30 cellular contexts compared by ENCODE assay signal in genomic region chr1:2141025-2141424, GRCh38.
"Had no signal": no experiment of that assay in that cellular context is flagged by ENCODE, and none has a peak within 500 bp of the region (broad histone marks: within the 10 kb centered on the region; RNA-seq: fewer than 3 reads in every experiment).

No MANE protein-coding gene starts in this region.

- ATAC-seq: activated CD4-positive, alpha-beta T cell treated with anti-CD3 and anti-CD28 coated beads for 36 hours; effector memory CD8-positive, alpha-beta T cell; esophagus mucosa; left lung; sciatic nerve; stimulated activated naive CD8-positive, alpha-beta T cell treated with anti-CD3 and anti-CD28 coated beads, Interleukin-15, Interleukin-2, amounts not matched to agents 100 U/mL and 50 U/mL, for 24 hours had no signal

- H3K4me3 ChIP-seq: adrenal gland, ascending aorta, cardiac muscle cell, coronary artery, left lung, skin epidermis, thoracic aorta, vagina had no signal

- DNase-seq: activated CD4-positive, alpha-beta T cell treated with anti-CD3 and anti-CD28 coated beads for 36 hours; activated CD4-positive, CD25-positive, alpha-beta regulatory T cell; activated CD8-positive, alpha-beta memory T cell treated with anti-CD3 and anti-CD28 coated beads for 24 hours; activated effector memory CD4-positive, alpha-beta T cell treated with Interleukin-2 at 50 U/mL for 16 hours; activated naive CD4-positive, alpha-beta T cell treated with anti-CD3 and anti-CD28 coated beads for 36 hours; activated naive CD8-positive, alpha-beta T cell treated with anti-CD3 and anti-CD28 coated beads for 36 hours; adrenal gland; cerebellar nuclear complex; effector memory CD8-positive, alpha-beta T cell; foreskin fibroblast; hypothalamus; kidney glomerular epithelial cell; mammary epithelial cell; stimulated activated CD4-positive, alpha-beta T cell treated with anti-CD3 and anti-CD28 coated beads, Interleukin-12 subunit alpha, Interleukin-12 subunit beta, amount 100 ng/mL, for 4 hours; stimulated activated CD4-positive, alpha-beta T cell treated with anti-CD3 and anti-CD28 coated beads, Interleukin-4, amount 100 ng/mL, for 1 hour; stimulated activated naive CD8-positive, alpha-beta T cell treated with anti-CD3 and anti-CD28 coated beads, Interleukin-15, Interleukin-2, amounts not matched to agents 100 U/mL and 50 U/mL, for 24 hours; T-helper 1 cell had no signal

- H3K27ac Mint-ChIP-seq: activated CD4-positive, alpha-beta T cell treated with anti-CD3 and anti-CD28 coated beads for 36 hours; activated naive CD4-positive, alpha-beta T cell treated with anti-CD3 and anti-CD28 coated beads for 36 hours; activated naive CD8-positive, alpha-beta T cell treated with anti-CD3 and anti-CD28 coated beads for 36 hours; effector memory CD8-positive, alpha-beta T cell; T-helper 2 cell treated with Interferon-gamma antibody and Interleukin-4, amounts not matched to agents 5 μg/mL and 100 μg/mL, for 36 hours; type B pancreatic cell had no signal

- H3K27ac ChIP-seq: adrenal gland, ascending aorta, cardiac muscle cell, coronary artery, left lung, skin epidermis, thoracic aorta, vagina had no signal

- H3K9me3 ChIP-seq: adrenal gland, ascending aorta, left lung, thoracic aorta, vagina had no signal

- H3K27me3 ChIP-seq: adrenal gland, ascending aorta, cardiac muscle cell, left lung, vagina had no signal

- H3K36me3 Mint-ChIP-seq: activated naive CD8-positive, alpha-beta T cell treated with anti-CD3 and anti-CD28 coated beads for 36 hours; brain had no signal

- H3K27me3 Mint-ChIP-seq: activated CD4-positive, alpha-beta T cell treated with anti-CD3 and anti-CD28 coated beads for 36 hours; activated naive CD8-positive, alpha-beta T cell treated with anti-CD3 and anti-CD28 coated beads for 36 hours; brain; effector memory CD8-positive, alpha-beta T cell; type B pancreatic cell had no signal

- H3K4me3 Mint-ChIP-seq: activated CD4-positive, alpha-beta T cell treated with anti-CD3 and anti-CD28 coated beads for 36 hours; activated naive CD4-positive, alpha-beta T cell treated with anti-CD3 and anti-CD28 coated beads for 36 hours; activated naive CD8-positive, alpha-beta T cell treated with anti-CD3 and anti-CD28 coated beads for 36 hours; brain; effector memory CD8-positive, alpha-beta T cell; neural crest cell; T-helper 2 cell treated with Interferon-gamma antibody and Interleukin-4, amounts not matched to agents 5 μg/mL and 100 μg/mL, for 36 hours; type B pancreatic cell had no signal

- H3K4me1 ChIP-seq: adrenal gland, ascending aorta, vagina had no signal

- H3K9me3 Mint-ChIP-seq: activated naive CD4-positive, alpha-beta T cell treated with anti-CD3 and anti-CD28 coated beads for 36 hours; activated naive CD8-positive, alpha-beta T cell treated with anti-CD3 and anti-CD28 coated beads for 36 hours; brain; effector memory CD8-positive, alpha-beta T cell; neural crest cell; T-helper 2 cell treated with Interferon-gamma antibody and Interleukin-4, amounts not matched to agents 5 μg/mL and 100 μg/mL, for 36 hours; type B pancreatic cell had no signal

- H3K36me3 ChIP-seq: ascending aorta, cardiac muscle cell, thoracic aorta, vagina had no signal
